In genomic region chr2:190973726-190974628, GRCh38 we compare ENCODE assay signal across 14 cellular contexts. TPM values are rescaled to one million over a fixed set of nuclear protein-coding genes. Genes with fewer than 3 reads are reported as not detected.
A peak's percentile ranks its signal among the peaks of the same experiment; 100 is the strongest.
DNase-seq lines count a peak whose midpoint lies in the region; ATAC-seq and TF ChIP-seq lines count a peak whose summit lies in the region.
"Had no signal": no experiment of that assay in that cellular context is flagged by ENCODE, and none has a peak within 500 bp of the region (broad histone marks: within the 10 kb centered on the region; RNA-seq: fewer than 3 reads in every experiment).

No MANE protein-coding gene starts in this region.

- H3K4me1 ChIP-seq in left ventricle myocardium inferior: peaks cover 51% of the 10 kb centered on the region
- H3K4me1 ChIP-seq in upper lobe of right lung: peaks cover 30% of the 10 kb centered on the region
- H3K4me1 ChIP-seq in gastrocnemius medialis: peaks cover 0 to 8% of the 10 kb centered on the region in 2 donors
- H3K4me1 ChIP-seq: stomach had no signal

- no peaks in the 10 kb centered on the region for H3K27me3 ChIP-seq in left ventricle myocardium inferior (ENCODE audit: low read depth)
- no peaks in the 10 kb centered on the region for H3K27me3 ChIP-seq in upper lobe of right lung
- H3K27me3 ChIP-seq in gastrocnemius medialis: no peaks in the 10 kb centered on the region
- H3K27me3 ChIP-seq: stomach had no signal

- no peaks in the 10 kb centered on the region for H3K9me3 Mint-ChIP-seq in stimulated activated naive CD8-positive, alpha-beta T cell treated with anti-CD3 and anti-CD28 coated beads, Interleukin-15, Interleukin-2, amounts not matched to agents 100 ng/mL and 50 ng/mL, for 24 hours
- no peaks in the 10 kb centered on the region for H3K9me3 Mint-ChIP-seq in stimulated activated naive CD8-positive, alpha-beta T cell treated with anti-CD3 and anti-CD28 coated beads, Interleukin-15, amount 100 ng/mL, for 72 hours
- H3K9me3 Mint-ChIP-seq in activated CD4-positive, alpha-beta memory T cell treated with anti-CD3 and anti-CD28 coated beads, Interleukin-2, amount 10 ng/mL, durations not matched to agents 7 days and 5 days: no peaks in the 10 kb centered on the region
- H3K9me3 Mint-ChIP-seq: naive B cell had no signal

- intact Hi-C loops in left ventricle myocardium inferior (cut with micrococcal nuclease) (no loop called here), upper lobe of right lung (cut with DNase I) (no loop called here), gastrocnemius medialis (cut with DNase I; ENCODE audit: low total_unique reads) (no loop called here)

- H3K4me3 ChIP-seq in left ventricle myocardium inferior: no peak overlapping the region
- H3K4me3 ChIP-seq in upper lobe of right lung: no peak overlapping the region
- H3K4me3 ChIP-seq in gastrocnemius medialis: no peak overlapping the region
- H3K4me3 ChIP-seq: stomach had no signal

- peaks cover 94% of the 10 kb centered on the region for H3K36me3 Mint-ChIP-seq in stimulated activated naive CD8-positive, alpha-beta T cell treated with anti-CD3 and anti-CD28 coated beads, Interleukin-15, Interleukin-2, amounts not matched to agents 100 ng/mL and 50 ng/mL, for 24 hours (ENCODE audit: low read depth)
- peaks cover 91% of the 10 kb centered on the region for H3K36me3 Mint-ChIP-seq in activated CD4-positive, alpha-beta memory T cell treated with anti-CD3 and anti-CD28 coated beads, Interleukin-2, amount 10 ng/mL, durations not matched to agents 7 days and 5 days (ENCODE audit: low read depth)

- TF ChIP-seq CTCF in left ventricle myocardium inferior (IDR thresholded peaks at IDR 0.05; ENCODE audit: borderline replicate concordance): no peak
- no peak for TF ChIP-seq CTCF in upper lobe of right lung (IDR thresholded peaks at IDR 0.05)
- no peak for TF ChIP-seq CTCF in gastrocnemius medialis (IDR thresholded peaks at IDR 0.05 in 4 of 5, conservative IDR thresholded peaks at IDR 0.05 in 1 of 5)

- H3K27ac Mint-ChIP-seq in stimulated activated naive CD8-positive, alpha-beta T cell treated with anti-CD3 and anti-CD28 coated beads, Interleukin-15, Interleukin-2, amounts not matched to agents 100 ng/mL and 50 ng/mL, for 24 hours: peak overlapping the region; percentile 79
- H3K27ac Mint-ChIP-seq in stimulated activated naive CD8-positive, alpha-beta T cell treated with anti-CD3 and anti-CD28 coated beads, Interleukin-15, amount 100 ng/mL, for 72 hours: peak overlapping the region in 1 of 2 donors; percentile 95
- peak overlapping the region; percentile 33 for H3K27ac Mint-ChIP-seq in activated CD4-positive, alpha-beta memory T cell treated with anti-CD3 and anti-CD28 coated beads, Interleukin-2, amount 10 ng/mL, durations not matched to agents 7 days and 5 days

- no peaks in the 10 kb centered on the region for H3K27me3 Mint-ChIP-seq in stimulated activated naive CD8-positive, alpha-beta T cell treated with anti-CD3 and anti-CD28 coated beads, Interleukin-15, Interleukin-2, amounts not matched to agents 100 ng/mL and 50 ng/mL, for 24 hours
- H3K27me3 Mint-ChIP-seq in stimulated activated naive CD8-positive, alpha-beta T cell treated with anti-CD3 and anti-CD28 coated beads, Interleukin-15, amount 100 ng/mL, for 72 hours: no peaks in the 10 kb centered on the region
- no peaks in the 10 kb centered on the region for H3K27me3 Mint-ChIP-seq in activated CD4-positive, alpha-beta memory T cell treated with anti-CD3 and anti-CD28 coated beads, Interleukin-2, amount 10 ng/mL, durations not matched to agents 7 days and 5 days
- H3K27me3 Mint-ChIP-seq: naive B cell had no signal

- H3K9me3 ChIP-seq in left ventricle myocardium inferior (replicated peaks): no peaks in the 10 kb centered on the region
- H3K9me3 ChIP-seq in upper lobe of right lung: no peaks in the 10 kb centered on the region
- H3K9me3 ChIP-seq in gastrocnemius medialis: no peaks in the 10 kb centered on the region
- H3K9me3 ChIP-seq: stomach had no signal

- no peak overlapping the region for H3K4me3 Mint-ChIP-seq in stimulated activated naive CD8-positive, alpha-beta T cell treated with anti-CD3 and anti-CD28 coated beads, Interleukin-15, Interleukin-2, amounts not matched to agents 100 ng/mL and 50 ng/mL, for 24 hours
- no peak overlapping the region for H3K4me3 Mint-ChIP-seq in stimulated activated naive CD8-positive, alpha-beta T cell treated with anti-CD3 and anti-CD28 coated beads, Interleukin-15, amount 100 ng/mL, for 72 hours
- no peak overlapping the region for H3K4me3 Mint-ChIP-seq in activated CD4-positive, alpha-beta memory T cell treated with anti-CD3 and anti-CD28 coated beads, Interleukin-2, amount 10 ng/mL, durations not matched to agents 7 days and 5 days
- H3K4me3 Mint-ChIP-seq: naive B cell had no signal

- TF ChIP-seq POLR2A in gastrocnemius medialis (IDR thresholded peaks at IDR 0.05): no peak

- H3K36me3 ChIP-seq in left ventricle myocardium inferior (peaks cover 98% of the 10 kb centered on the region), upper lobe of right lung (peaks cover 99% of the 10 kb centered on the region), gastrocnemius medialis (peaks cover 3 to 95% of the 10 kb centered on the region in 2 donors)

- POLR2A ChIA-PET in activated CD4-positive, alpha-beta memory T cell treated with anti-CD3 and anti-CD28 coated beads, Interleukin-2, amount 10 ng/mL, durations not matched to agents 7 days and 5 days (lab: Charles Lee): interaction anchor here (0.9 to 4.1 kb wide), 6 partner anchors 9 to 92 kb away, joined by 3 to 14 read pairs (median 6); no protein-coding TSS in a partner anchor

- in situ Hi-C loops in gastrocnemius medialis (cut with MboI; ENCODE audit: low sequenced_read_pairs in 4 of 4): no loop called here

- ATAC-seq in stimulated activated naive CD8-positive, alpha-beta T cell treated with anti-CD3 and anti-CD28 coated beads, Interleukin-15, amount 100 ng/mL, for 72 hours: no peak
- peak; percentile 25 for ATAC-seq in upper lobe of right lung
- ATAC-seq in gastrocnemius medialis: no peak

- no peak for DNase-seq in stimulated activated naive CD8-positive, alpha-beta T cell treated with anti-CD3 and anti-CD28 coated beads, Interleukin-15, amount 100 ng/mL, for 72 hours
- no peak for DNase-seq in activated CD4-positive, alpha-beta memory T cell treated with anti-CD3 and anti-CD28 coated beads, Interleukin-2, amount 10 ng/mL, durations not matched to agents 7 days and 5 days
- DNase-seq in left ventricle myocardium inferior (no peak), upper lobe of right lung (no peak), NCI-H1105 treated with DMSO at 0.1 percent for 48 hours (lab: John Stamatoyannopoulos, UW) (no peak), gastrocnemius medialis (no peak), SKM-1 (lab: John Stamatoyannopoulos, UW; ENCODE audit: unreplicated experiment) (no peak)
- DNase-seq: C1 segment of cervical spinal cord, KBM-7, naive B cell, NCI-H1417 treated with DMSO at 0.1 percent for 48 hours, NCI-H524 treated with DMSO at 0.1 percent for 48 hours, stomach had no signal

- peaks cover 38% of the 10 kb centered on the region for H3K4me1 Mint-ChIP-seq in stimulated activated naive CD8-positive, alpha-beta T cell treated with anti-CD3 and anti-CD28 coated beads, Interleukin-15, Interleukin-2, amounts not matched to agents 100 ng/mL and 50 ng/mL, for 24 hours (ENCODE audit: low read depth)
- peaks cover 65% of the 10 kb centered on the region for H3K4me1 Mint-ChIP-seq in stimulated activated naive CD8-positive, alpha-beta T cell treated with anti-CD3 and anti-CD28 coated beads, Interleukin-15, amount 100 ng/mL, for 72 hours
- H3K4me1 Mint-ChIP-seq in activated CD4-positive, alpha-beta memory T cell treated with anti-CD3 and anti-CD28 coated beads, Interleukin-2, amount 10 ng/mL, durations not matched to agents 7 days and 5 days: peaks cover 43% of the 10 kb centered on the region
- H3K4me1 Mint-ChIP-seq: naive B cell had no signal

- H3K27ac ChIP-seq in left ventricle myocardium inferior (replicated peaks): peak overlapping the region; percentile 70
- H3K27ac ChIP-seq in upper lobe of right lung: peak overlapping the region; percentile 15
- H3K27ac ChIP-seq in gastrocnemius medialis: no peak overlapping the region
- H3K27ac ChIP-seq: stomach had no signal

- CTCF ChIA-PET in activated CD4-positive, alpha-beta memory T cell treated with anti-CD3 and anti-CD28 coated beads, Interleukin-2, amount 10 ng/mL, durations not matched to agents 7 days and 5 days (lab: Charles Lee): interaction anchor here (1.1 kb wide), 1 partner anchor 11 kb away, joined by 3 read pairs; no protein-coding TSS in a partner anchor

RNA-seq across cellular contexts. Expression of gene STAT1, which starts 40.0 kb away (rescaled TPM):
- 100 to 1,000 TPM; 540 to 547 TPM for total RNA-seq in activated CD4-positive, alpha-beta memory T cell treated with anti-CD3 and anti-CD28 coated beads, Interleukin-2, amount 10 ng/mL, durations not matched to agents 7 days and 5 days
- total RNA-seq in left ventricle myocardium inferior (42.2 TPM), upper lobe of right lung (98.6 TPM), gastrocnemius medialis (10 to 100 TPM; 23.0 to 36.9 (median 28.6) TPM)

Comparison
In these comparisons a context has a peak if more than half of its experiments do, and no peak if none do; other contexts are left out.
1. H3K27ac ChIP-seq: peak in left ventricle myocardium inferior (single experiment) and upper lobe of right lung (single experiment); none in gastrocnemius medialis (0 of 4).